Comparison of ENCODE assay signal across 1 cellular context in the genomic region with DNA sequence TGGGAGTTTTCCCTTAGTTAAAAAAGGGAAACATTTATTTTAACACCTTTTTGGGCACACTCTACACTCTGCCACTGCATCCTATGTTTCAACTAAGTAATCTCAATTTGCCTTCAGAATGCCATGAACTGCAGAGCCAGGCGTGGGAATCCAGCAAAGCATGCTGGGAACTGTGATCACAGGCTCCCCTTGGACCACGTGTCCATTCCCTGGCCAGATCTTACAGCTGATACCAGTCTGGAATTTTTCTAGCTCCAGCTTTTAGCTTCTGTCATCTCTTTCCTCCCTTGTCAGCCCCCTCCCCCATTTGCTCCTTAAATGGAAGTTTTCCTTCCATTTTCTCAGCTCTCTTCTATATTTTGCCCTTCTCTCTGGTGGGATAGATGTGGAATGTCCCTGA.
TF ChIP-seq lines count a peak whose summit lies in the region.

No MANE protein-coding gene starts in this region.

TF ChIP-seq in WTC11, 78 proteins besides CTCF, POLR2A, EP300 and RAD21 (continued from another document):
- TF ChIP-seq, protein P1, sequence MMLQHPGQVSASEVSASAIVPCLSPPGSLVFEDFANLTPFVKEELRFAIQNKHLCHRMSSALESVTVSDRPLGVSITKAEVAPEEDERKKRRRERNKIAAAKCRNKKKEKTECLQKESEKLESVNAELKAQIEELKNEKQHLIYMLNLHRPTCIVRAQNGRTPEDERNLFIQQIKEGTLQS (CRISPR knock-in tag; conservative IDR thresholded peaks at IDR 0.05): no peak
- no peak for TF ChIP-seq TEAD1 (CRISPR knock-in tag; IDR thresholded peaks at IDR 0.05)
